ENCODE assay signal across 8 cellular contexts in the genomic region with DNA sequence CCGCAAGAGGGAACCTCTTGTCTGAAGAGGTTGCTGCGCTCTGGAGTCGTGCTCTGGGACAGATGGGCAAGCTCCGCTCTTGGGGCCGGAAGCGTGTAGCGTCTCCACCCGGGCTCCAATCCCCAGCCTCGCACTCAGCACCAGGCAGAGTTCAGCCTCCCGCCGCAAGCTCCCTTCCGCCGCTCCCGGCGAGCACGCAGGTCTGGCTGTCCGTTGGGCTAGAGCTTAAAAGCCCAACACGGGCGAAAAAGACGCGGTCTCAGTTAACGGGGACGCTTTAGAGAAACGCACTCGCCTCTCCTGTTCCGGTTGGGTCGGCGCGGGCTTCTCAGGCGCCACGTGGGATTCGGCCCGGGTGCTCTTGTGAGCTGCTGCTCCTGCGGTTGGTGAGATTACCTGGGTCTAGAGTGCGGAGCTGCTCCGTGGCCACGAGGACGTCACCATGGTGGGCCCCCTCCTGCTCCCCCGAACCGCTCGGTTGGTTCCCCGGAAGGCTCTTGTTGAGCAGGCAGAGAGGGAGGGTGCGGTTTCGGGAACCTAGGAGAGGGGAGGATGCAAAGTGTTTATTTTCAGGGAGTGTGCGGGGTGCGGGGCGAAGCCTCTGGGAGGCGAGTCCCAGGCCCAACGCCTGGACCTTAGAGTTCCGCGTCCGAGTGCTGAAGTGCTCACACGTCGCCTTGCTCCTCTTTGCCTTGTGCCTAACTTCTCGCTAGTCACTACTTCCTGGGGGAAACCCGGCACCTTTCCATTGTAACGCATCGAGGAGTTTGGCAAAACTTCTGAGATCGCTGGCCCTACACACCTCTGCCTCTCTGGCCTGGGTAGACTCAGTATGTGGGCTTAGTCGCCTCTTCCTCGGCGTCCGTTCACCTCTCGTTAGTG. TPM values are rescaled to one million over a fixed set of nuclear protein-coding genes. Genes with fewer than 3 reads are reported as not detected.
DNase-seq lines count a peak whose midpoint lies in the region; ATAC-seq lines count a peak whose summit lies in the region.

A gene (plus strand): TSS at position 331 of the 882 bp plus-strand sequence. CDS start 112 bp downstream, at position 443.

- H4K8ac ChIP-seq in mesendoderm (ENCODE audit: low read depth, low read length): no peak within 1 kb of the TSS

- no CpG with 5 or more reads among the region's 64 CpGs for WGBS in mesendoderm (ENCODE audit: extremely low coverage, insufficient coverage, low lambda C conversion rate)

- H4K5ac ChIP-seq in mesendoderm (ENCODE audit: low read length): peak within 1 kb of the TSS; percentile 60

- peak; percentile 83 for ATAC-seq in GM19468 (IDR thresholded peaks at IDR 0.05; ENCODE audit: extremely low read depth, unreplicated experiment)

- H2BK120ac ChIP-seq in mesendoderm (ENCODE audit: low read depth, low read length): no peak within 1 kb of the TSS

- peak within 1 kb of the TSS; percentile 85 for H3K18ac ChIP-seq in mesendoderm (ENCODE audit: low read length)

- H3K4ac ChIP-seq in mesendoderm (ENCODE audit: low read depth, low read length): peak within 1 kb of the TSS; percentile 73

- H3K4me1 ChIP-seq in endocrine pancreas (ENCODE audit: control insufficient read depth, insufficient read depth, low read length) (peaks cover 10% of the 10 kb centered on the region), mesendoderm (ENCODE audit: control insufficient read depth, low read depth, low read length) (no peaks in the 10 kb centered on the region)

- peak within 1 kb of the TSS; percentile 70 for H3K23ac ChIP-seq in mesendoderm (ENCODE audit: low read length)

- H3K4me3 ChIP-seq in endocrine pancreas (ENCODE audit: control insufficient read depth, insufficient read depth, low read length) (peak within 1 kb of the TSS; percentile 83), mesendoderm (ENCODE audit: low read length) (peak within 1 kb of the TSS; percentile 94)

- H3K56ac ChIP-seq in mesendoderm (ENCODE audit: low read length): peak within 1 kb of the TSS; percentile 96

- no peaks in the 10 kb centered on the region for H3K9me3 ChIP-seq in endocrine pancreas (ENCODE audit: control insufficient read depth, low read length)

- no peak within 1 kb of the TSS for H2AK5ac ChIP-seq in mesendoderm (ENCODE audit: low read length)

- H2BK5ac ChIP-seq in mesendoderm (ENCODE audit: low read length): peak within 1 kb of the TSS; percentile 92

- no peaks in the 10 kb centered on the region for H3K27me3 ChIP-seq in endocrine pancreas (ENCODE audit: control insufficient read depth, insufficient read depth, low read length)
- no peaks in the 10 kb centered on the region for H3K27me3 ChIP-seq in mesendoderm (ENCODE audit: insufficient read depth, low read length, poor library complexity)

- H3K36me3 ChIP-seq in endocrine pancreas (ENCODE audit: control insufficient read depth, insufficient read depth, low read length): no peaks in the 10 kb centered on the region
- no peaks in the 10 kb centered on the region for H3K36me3 ChIP-seq in mesendoderm (ENCODE audit: control insufficient read depth, insufficient read depth, low read length)

- DNase-seq in CMK (ENCODE audit: low read depth): peak; percentile 63
- peak; percentile 73 for DNase-seq in HS-5 (ENCODE audit: low read depth)
- peak; percentile 84 for DNase-seq in NOMO-1 treated with DMSO at 0.1 percent for 48 hours (lab: John Stamatoyannopoulos, UW; ENCODE audit: unreplicated experiment)
- DNase-seq in activated CD8-positive, alpha-beta memory T cell treated with anti-CD3 and anti-CD28 coated beads for 48 hours (ENCODE audit: low read depth in 2 of 3, low spot score in 2 of 3): peak; percentile 55 to 74 (median 65)
- peak; percentile 98 for DNase-seq in mesendoderm
- DNase-seq in stimulated activated CD8-positive, alpha-beta memory T cell treated with anti-CD3 and anti-CD28 coated beads, Interleukin-15, amount 100 ng/mL, for 1 hour (ENCODE audit: low read depth): peak; percentile 55

- H3K4me2 ChIP-seq in mesendoderm (ENCODE audit: low read length): peak within 1 kb of the TSS; percentile 54

- H3K27ac ChIP-seq in mesendoderm (ENCODE audit: low read depth, low read length): peak within 1 kb of the TSS; percentile 83

- H2BK15ac ChIP-seq in mesendoderm (replicated peaks; ENCODE audit: low read depth): no peak within 1 kb of the TSS

- H3K9ac ChIP-seq in endocrine pancreas (ENCODE audit: control insufficient read depth, insufficient read depth, low read length): peak within 1 kb of the TSS; percentile 80
- peak within 1 kb of the TSS; percentile 97 for H3K9ac ChIP-seq in mesendoderm (ENCODE audit: low read length)

- H3K79me1 ChIP-seq in mesendoderm (ENCODE audit: low read length): peaks cover 2% of the 10 kb centered on the region

- peaks cover 31% of the 10 kb centered on the region for H3K79me2 ChIP-seq in mesendoderm (ENCODE audit: control insufficient read depth, insufficient read depth, low read length)

RNA-seq across cellular contexts. Expression of the gene that starts here (rescaled TPM):
- polyA plus RNA-seq in mesendoderm (2013, experiment 1 of 2): 106 TPM
- polyA plus RNA-seq in mesendoderm (2013, experiment 2 of 2): 111 TPM

Comparison
In these comparisons a context has a peak if more than half of its experiments do, and no peak if none do; other contexts are left out.
1. Peak in every context shown above with its lines: DNase-seq, ATAC-seq, H3K4me3 ChIP-seq and H3K27ac ChIP-seq.